ENCODE assay signal across 14 cellular contexts in genomic region chr11:29260939-29261705, GRCh38.
DNase-seq lines count a peak whose midpoint lies in the region; ATAC-seq and TF ChIP-seq lines count a peak whose summit lies in the region.
"Had no signal": no experiment of that assay in that cellular context is flagged by ENCODE, and none has a peak within 500 bp of the region (broad histone marks: within the 10 kb centered on the region; RNA-seq: fewer than 3 reads in every experiment).

No MANE protein-coding gene starts in this region.

- 0 out of 2 replicates have a peak overlapping the region, but pooled peaks have one; percentile 14 for H2AFZ ChIP-seq in PC-3 (ENCODE audit: low read length)
- H2AFZ ChIP-seq: GM23338 had no signal

- H3K9me3 ChIP-seq in PC-3 (ENCODE audit: low read length) = no peaks in the 10 kb centered on the region

- no peak overlapping the region for H3K9ac ChIP-seq in PC-3 (ENCODE audit: low read length)

- CTCF ChIA-PET in PC-3 (lab: Charles Lee) = interaction anchor here (1.4 kb wide), 1 partner anchor 68 kb away, joined by 6 read pairs; no protein-coding TSS in a partner anchor
- CTCF ChIA-PET in activated naive CD4-positive, alpha-beta T cell treated with anti-CD3 and anti-CD28 coated beads for 36 hours (lab: Charles Lee) = no interaction called here

- no peaks in the 10 kb centered on the region for H3K36me3 ChIP-seq in PC-3 (ENCODE audit: low read depth, low read length)

- H3K4me1 Mint-ChIP-seq in activated naive CD4-positive, alpha-beta T cell treated with anti-CD3 and anti-CD28 coated beads for 36 hours (ENCODE audit: low read depth) = no peaks in the 10 kb centered on the region
- H3K4me1 Mint-ChIP-seq: activated naive CD8-positive, alpha-beta T cell treated with anti-CD3 and anti-CD28 coated beads, Interleukin-2, amount 10 ng/mL, durations not matched to agents 7 days and 5 days; GM23338; nephron progenitor cell had no signal

- no peaks in the 10 kb centered on the region for H3F3A ChIP-seq in PC-3 (ENCODE audit: low read length, unreplicated experiment)

- peaks cover 17% of the 10 kb centered on the region for H3K9me3 Mint-ChIP-seq in activated naive CD4-positive, alpha-beta T cell treated with anti-CD3 and anti-CD28 coated beads for 36 hours
- H3K9me3 Mint-ChIP-seq: GM23338, nephron progenitor cell had no signal

- H3K4me3 ChIP-seq in PC-3 (ENCODE audit: low read length) = peak overlapping the region; percentile 20; the same call in 1 of the 2 replicates
- H3K4me3 ChIP-seq in epithelial cell of proximal tubule (ENCODE audit: low read depth, low read length) = no peak overlapping the region
- H3K4me3 ChIP-seq: GM23338 had no signal

- peak; percentile 61 for TF ChIP-seq CTCF in PC-3 (conservative IDR thresholded peaks at IDR 0.05; ENCODE audit: low read depth, low read length)
- peak; percentile 60 for TF ChIP-seq CTCF in epithelial cell of proximal tubule (conservative IDR thresholded peaks at IDR 0.05; ENCODE audit: low read depth, low read length)

- peak overlapping the region; percentile 67 for H3K4me2 ChIP-seq in PC-3 (ENCODE audit: low read length)
- H3K4me2 ChIP-seq: GM23338 had no signal

- intact Hi-C loops in PC-3 (cut with micrococcal nuclease) = no loop called here
- intact Hi-C loops in activated naive CD4-positive, alpha-beta T cell treated with anti-CD3 and anti-CD28 coated beads for 36 hours (cut with micrococcal nuclease) = no loop called here

- no peaks in the 10 kb centered on the region for H3K36me3 Mint-ChIP-seq in activated naive CD4-positive, alpha-beta T cell treated with anti-CD3 and anti-CD28 coated beads for 36 hours (ENCODE audit: low read depth)
- H3K36me3 Mint-ChIP-seq: activated naive CD8-positive, alpha-beta T cell treated with anti-CD3 and anti-CD28 coated beads, Interleukin-2, amount 10 ng/mL, durations not matched to agents 7 days and 5 days had no signal

- no peak overlapping the region for H3K27ac Mint-ChIP-seq in activated naive CD4-positive, alpha-beta T cell treated with anti-CD3 and anti-CD28 coated beads for 36 hours
- H3K27ac Mint-ChIP-seq: activated naive CD8-positive, alpha-beta T cell treated with anti-CD3 and anti-CD28 coated beads, Interleukin-2, amount 10 ng/mL, durations not matched to agents 7 days and 5 days; GM23338; nephron progenitor cell; T-helper 2 cell treated with Interferon-gamma antibody and Interleukin-4, amounts not matched to agents 5 μg/mL and 100 μg/mL, for 36 hours had no signal

- no peaks in the 10 kb centered on the region for H3K27me3 ChIP-seq in PC-3 (ENCODE audit: low read length)

- peak overlapping the region; percentile 55 for H3K27ac ChIP-seq in PC-3 (ENCODE audit: low read length)

- H3K4me3 Mint-ChIP-seq in activated naive CD4-positive, alpha-beta T cell treated with anti-CD3 and anti-CD28 coated beads for 36 hours = no peak overlapping the region
- H3K4me3 Mint-ChIP-seq: activated naive CD8-positive, alpha-beta T cell treated with anti-CD3 and anti-CD28 coated beads, Interleukin-2, amount 10 ng/mL, durations not matched to agents 7 days and 5 days; GM23338; nephron progenitor cell; T-helper 2 cell treated with Interferon-gamma antibody and Interleukin-4, amounts not matched to agents 5 μg/mL and 100 μg/mL, for 36 hours had no signal

- DNase-seq in NCI-H2107 treated with DMSO at 0.1 percent for 48 hours (lab: John Stamatoyannopoulos, UW; ENCODE audit: unreplicated experiment) (peak; percentile 28), NCI-H2107 (lab: John Stamatoyannopoulos, UW) (no peak), PC-3 (peak; percentile 92), epithelial cell of proximal tubule (ENCODE audit: low read depth) (peak; percentile 80), renal cortical epithelial cell (ENCODE audit: low read depth) (peak; percentile 94), NCI-H1048 (lab: John Stamatoyannopoulos, UW) (no peak)
- DNase-seq in activated naive CD4-positive, alpha-beta T cell treated with anti-CD3 and anti-CD28 coated beads for 36 hours = no peak
- DNase-seq: activated naive CD8-positive, alpha-beta T cell treated with anti-CD3 and anti-CD28 coated beads, Interleukin-2, amount 10 ng/mL, durations not matched to agents 7 days and 5 days; effector CD8-positive, alpha-beta T cell; nephron progenitor cell; stimulated activated CD4-positive, alpha-beta T cell treated with anti-CD3 and anti-CD28 coated beads, Interleukin-12 subunit alpha, Interleukin-12 subunit beta, amount 100 ng/mL, for 4 hours had no signal

- peak; percentile 100 for ATAC-seq in PC-3
- no peak for ATAC-seq in GM19324 (IDR thresholded peaks at IDR 0.05; ENCODE audit: low FRiP score, unreplicated experiment)
- ATAC-seq: GM23338 had no signal

- H3K79me2 ChIP-seq in PC-3 (ENCODE audit: low read length) = no peaks in the 10 kb centered on the region

- peaks cover 26% of the 10 kb centered on the region for H3K4me1 ChIP-seq in PC-3 (ENCODE audit: insufficient read depth, low read length)

- H3K27me3 Mint-ChIP-seq in activated naive CD4-positive, alpha-beta T cell treated with anti-CD3 and anti-CD28 coated beads for 36 hours (ENCODE audit: low read depth) = no peaks in the 10 kb centered on the region
- H3K27me3 Mint-ChIP-seq: activated naive CD8-positive, alpha-beta T cell treated with anti-CD3 and anti-CD28 coated beads, Interleukin-2, amount 10 ng/mL, durations not matched to agents 7 days and 5 days had no signal

- POLR2A ChIA-PET in PC-3 (lab: Charles Lee; ENCODE audit: unreplicated experiment) = interaction anchor here (0.5 to 0.6 kb wide), 2 partner anchors 87 to 250 kb away, joined by 3 read pairs; no protein-coding TSS in a partner anchor

- no peaks in the 10 kb centered on the region for H3K9me2 ChIP-seq in PC-3 (replicated peaks; ENCODE audit: low read length)

- no TSS peak for BruUV-seq in PC-3 (replicated peaks; lab: Mats Ljungman, UMichigan)

- H4K20me1 ChIP-seq in PC-3 (ENCODE audit: low read length) = no peaks in the 10 kb centered on the region

Comparison
In these comparisons a context has a peak if more than half of its experiments do, and no peak if none do; other contexts are left out.
1. DNase-seq: peak in NCI-H2107 treated with DMSO at 0.1 percent for 48 hours (single experiment), PC-3 (single experiment), epithelial cell of proximal tubule (single experiment) and renal cortical epithelial cell (single experiment); none in NCI-H2107 (single experiment), activated naive CD4-positive, alpha-beta T cell treated with anti-CD3 and anti-CD28 coated beads for 36 hours (single experiment) and NCI-H1048 (single experiment).